In genomic region chrX:154734101-154734781, GRCh38 we compare ENCODE assay signal across 8 cellular contexts. TPM values are rescaled to one million over a fixed set of nuclear protein-coding genes. Genes with fewer than 3 reads are reported as not detected.
A peak's percentile ranks its signal among the peaks of the same experiment; 100 is the strongest.
DNase-seq lines count a peak whose midpoint lies in the region; ATAC-seq and TF ChIP-seq lines count a peak whose summit lies in the region.

No MANE protein-coding gene starts in this region.

- TF ChIP-seq POLR2A in tibial nerve (IDR thresholded peaks at IDR 0.05), result no peak

- no peak overlapping the region for H3K4me3 Mint-ChIP-seq in glutamatergic neuron (ENCODE audit: unreplicated experiment)

- no peaks in the 10 kb centered on the region for H3K9me3 Mint-ChIP-seq in glutamatergic neuron (ENCODE audit: unreplicated experiment)

- TF ChIP-seq EP300 in tibial nerve (IDR thresholded peaks at IDR 0.05), result peak in 1 of 2 donors; percentile 57

- H3K27ac Mint-ChIP-seq in glutamatergic neuron (ENCODE audit: unreplicated experiment), result no peak overlapping the region

- DNase-seq in CD1c-positive myeloid dendritic cell (ENCODE audit: extremely low spot score) (peak; percentile 80), Kasumi-1 (lab: John Stamatoyannopoulos, UW) (peak; percentile 73 to 80), ascending aorta (ENCODE audit: low spot score in 2 of 2) (peak in 1 of 2 donors; percentile 74), lower lobe of right lung (peak; percentile 59), tibial nerve (ENCODE audit: low spot score in 2 of 2) (no peak), DMS 273 treated with DMSO at 0.1 percent for 48 hours (lab: John Stamatoyannopoulos, UW) (no peak), glutamatergic neuron (no peak), HPDE6-E6E7 (ENCODE audit: extremely low spot score) (no peak)

- no peak overlapping the region for H3K4me3 ChIP-seq in ascending aorta
- H3K4me3 ChIP-seq in lower lobe of right lung, result no peak overlapping the region
- H3K4me3 ChIP-seq in tibial nerve, result no peak overlapping the region

- peaks cover 4% of the 10 kb centered on the region for H3K4me1 Mint-ChIP-seq in glutamatergic neuron (ENCODE audit: low read depth, unreplicated experiment)

- H3K4me1 ChIP-seq in ascending aorta (peaks cover 11 to 66% of the 10 kb centered on the region in 2 donors), lower lobe of right lung (peaks cover 93% of the 10 kb centered on the region), tibial nerve (peaks cover 0 to 89% (median 31%) of the 10 kb centered on the region in 4 donors)

- H3K9me3 ChIP-seq in ascending aorta, result no peaks in the 10 kb centered on the region
- H3K9me3 ChIP-seq in lower lobe of right lung, result no peaks in the 10 kb centered on the region
- no peaks in the 10 kb centered on the region for H3K9me3 ChIP-seq in tibial nerve

- H3K36me3 ChIP-seq in ascending aorta (no peaks in the 10 kb centered on the region), lower lobe of right lung (no peaks in the 10 kb centered on the region), tibial nerve (no peaks in the 10 kb centered on the region)

- H3K27me3 ChIP-seq in ascending aorta, result no peaks in the 10 kb centered on the region
- H3K27me3 ChIP-seq in lower lobe of right lung (ENCODE audit: low read depth), result no peaks in the 10 kb centered on the region
- H3K27me3 ChIP-seq in tibial nerve, result no peaks in the 10 kb centered on the region

- peak; percentile 61 to 79 for ATAC-seq in lower lobe of right lung

- H3K27ac ChIP-seq in ascending aorta, result peak overlapping the region; percentile 77 to 80
- peak overlapping the region; percentile 83 for H3K27ac ChIP-seq in lower lobe of right lung
- H3K27ac ChIP-seq in tibial nerve, result peak overlapping the region; percentile 31 to 83 (median 68)

- WGBS in tibial nerve, 2 donors, result 6 to 26% methylated on average over 7 to 8 of the region's 8 CpGs

- H3K36me3 Mint-ChIP-seq in glutamatergic neuron (ENCODE audit: unreplicated experiment), result no peaks in the 10 kb centered on the region

- H3K27me3 Mint-ChIP-seq in glutamatergic neuron (ENCODE audit: unreplicated experiment), result no peaks in the 10 kb centered on the region

- intact Hi-C loops in ascending aorta (cut with DNase I), result no loop called here
- intact Hi-C loops in lower lobe of right lung (cut with DNase I), result no loop called here

- TF ChIP-seq CTCF in ascending aorta (IDR thresholded peaks at IDR 0.05), result no peak
- no peak for TF ChIP-seq CTCF in lower lobe of right lung (IDR thresholded peaks at IDR 0.05)
- no peak for TF ChIP-seq CTCF in tibial nerve (IDR thresholded peaks at IDR 0.05)
- no peak for TF ChIP-seq CTCF in glutamatergic neuron (IDR thresholded peaks at IDR 0.05; ENCODE audit: partially characterized antibody, unreplicated experiment)

RNA-seq across cellular contexts. Expression of gene GAB3, which starts 16.6 kb away (rescaled TPM):
- total RNA-seq in ascending aorta (2.9 TPM), lower lobe of right lung (17.4 TPM), tibial nerve (1 to 10 TPM; 5.1 to 7.5 (median 5.8) TPM), glutamatergic neuron (ENCODE audit: unreplicated experiment) (9.6 TPM)

RNA-seq across cellular contexts. Expression of gene DKC1, which starts 28.4 kb away (rescaled TPM):
- total RNA-seq in ascending aorta (3.4 TPM), lower lobe of right lung (26.1 TPM), tibial nerve (10 to 100 TPM; 24.1 to 37.8 (median 29.4) TPM), glutamatergic neuron (ENCODE audit: unreplicated experiment) (46.8 TPM)

Comparison
In these comparisons a context has a peak if more than half of its experiments do, and no peak if none do; other contexts are left out.
1. DNase-seq: peak in CD1c-positive myeloid dendritic cell (single experiment), Kasumi-1 (2 of 2) and lower lobe of right lung (single experiment); none in tibial nerve (0 of 2), DMS 273 treated with DMSO at 0.1 percent for 48 hours (single experiment), glutamatergic neuron (single experiment) and HPDE6-E6E7 (single experiment).
2. Peak in every context shown above with its lines, with median percentiles within 50 percentile points of each other: H3K27ac ChIP-seq.